Comparison of ENCODE assay signal across 15 cellular contexts in genomic region chr2:132400169-132400900, GRCh38. TPM values are rescaled to one million over a fixed set of nuclear protein-coding genes. Genes with fewer than 3 reads are reported as not detected.
A peak's percentile ranks its signal among the peaks of the same experiment; 100 is the strongest.
DNase-seq lines count a peak whose midpoint lies in the region; ATAC-seq and TF ChIP-seq lines count a peak whose summit lies in the region.
"Had no signal": no experiment of that assay in that cellular context is flagged by ENCODE, and none has a peak within 500 bp of the region (broad histone marks: within the 10 kb centered on the region; RNA-seq: fewer than 3 reads in every experiment).

No MANE protein-coding gene starts in this region.

- peaks cover 13% of the 10 kb centered on the region for H3K4me1 Mint-ChIP-seq in progenitor cell of endocrine pancreas (ENCODE audit: low read depth)
- H3K4me1 Mint-ChIP-seq in activated T-cell treated with anti-CD3 and anti-CD28 coated beads, Interleukin-2, amount 50 U/mL, for 24 hours (ENCODE audit: low read depth): no peaks in the 10 kb centered on the region
- H3K4me1 Mint-ChIP-seq in naive thymus-derived CD8-positive, alpha-beta T cell: no peaks in the 10 kb centered on the region

- no peaks in the 10 kb centered on the region for H3K36me3 ChIP-seq in BJ (ENCODE audit: control insufficient read depth, insufficient read depth, low read length)
- H3K36me3 ChIP-seq in MG63: no peaks in the 10 kb centered on the region

- CTCF ChIA-PET in BJ (lab: Yijun Ruan, JAX): interaction anchor here (0.6 to 1.3 kb wide), 3 partner anchors 23 to 747 kb away, joined by 3 to 4 read pairs (median 3); no protein-coding TSS in a partner anchor

- H3K27ac Mint-ChIP-seq in progenitor cell of endocrine pancreas: no peak overlapping the region
- no peak overlapping the region for H3K27ac Mint-ChIP-seq in activated T-cell treated with anti-CD3 and anti-CD28 coated beads, Interleukin-2, amount 50 U/mL, for 24 hours
- H3K27ac Mint-ChIP-seq in naive thymus-derived CD8-positive, alpha-beta T cell: no peak overlapping the region
- H3K27ac Mint-ChIP-seq: stimulated activated naive CD8-positive, alpha-beta T cell treated with anti-CD3 and anti-CD28 coated beads, Interleukin-15, Interleukin-2, amounts not matched to agents 100 ng/mL and 50 ng/mL, for 24 hours had no signal

- H3K9me3 Mint-ChIP-seq in progenitor cell of endocrine pancreas (ENCODE audit: low read depth): no peaks in the 10 kb centered on the region
- peaks cover 8% of the 10 kb centered on the region for H3K9me3 Mint-ChIP-seq in activated T-cell treated with anti-CD3 and anti-CD28 coated beads, Interleukin-2, amount 50 U/mL, for 24 hours
- H3K9me3 Mint-ChIP-seq in naive thymus-derived CD8-positive, alpha-beta T cell: peaks cover 0 to 6% (median 0%) of the 10 kb centered on the region in 9 donors
- H3K9me3 Mint-ChIP-seq: stimulated activated naive CD8-positive, alpha-beta T cell treated with anti-CD3 and anti-CD28 coated beads, Interleukin-15, Interleukin-2, amounts not matched to agents 100 ng/mL and 50 ng/mL, for 24 hours had no signal

- intact Hi-C loops in left colon (cut with DNase I, micrococcal nuclease): no loop called here

- DNase-seq in BJ (ENCODE audit: low read depth) (peak; percentile 15), MG63 (peak; percentile 41), astrocyte of the hippocampus (ENCODE audit: low read depth, low spot score) (peak; percentile 23), left colon (no peak), progenitor cell of endocrine pancreas (ENCODE audit: low spot score, unreplicated experiment) (no peak), NCI-H1105 (lab: John Stamatoyannopoulos, UW) (no peak)
- DNase-seq in activated T-cell treated with anti-CD3 and anti-CD28 coated beads, Interleukin-2, amount 50 U/mL, for 24 hours: no peak
- DNase-seq in naive thymus-derived CD8-positive, alpha-beta T cell: no peak
- DNase-seq: activated CD4-positive, alpha-beta T cell treated with anti-CD3 and anti-CD28 coated beads for 4 hours; NCI-H187; retina; stimulated activated CD4-positive, alpha-beta T cell treated with anti-CD3 and anti-CD28 coated beads, Interleukin-4, amount 100 ng/mL, for 4 hours; T-helper 1 cell had no signal

- no peak overlapping the region for H3K4me3 ChIP-seq in BJ (ENCODE audit: low read depth, low read length)
- no peak overlapping the region for H3K4me3 ChIP-seq in MG63

- POLR2A ChIA-PET in BJ (lab: Charles Lee): interaction anchor here (0.5 kb wide), 1 partner anchor 105 kb away, joined by 4 read pairs; no protein-coding TSS in a partner anchor
- POLR2A ChIA-PET in naive thymus-derived CD8-positive, alpha-beta T cell (lab: Charles Lee): no interaction called here

- H3K27me3 ChIP-seq in BJ (ENCODE audit: control insufficient read depth, insufficient read depth, low read length) (peaks cover 2% of the 10 kb centered on the region; the same call in 1 of the 2 replicates), MG63 (no peaks in the 10 kb centered on the region)

- peaks cover 1% of the 10 kb centered on the region for H3K36me3 Mint-ChIP-seq in progenitor cell of endocrine pancreas (ENCODE audit: insufficient read depth)
- H3K36me3 Mint-ChIP-seq in activated T-cell treated with anti-CD3 and anti-CD28 coated beads, Interleukin-2, amount 50 U/mL, for 24 hours (ENCODE audit: low read depth): no peaks in the 10 kb centered on the region
- no peaks in the 10 kb centered on the region for H3K36me3 Mint-ChIP-seq in naive thymus-derived CD8-positive, alpha-beta T cell

- peak; percentile 56 for ATAC-seq in left colon
- ATAC-seq in naive thymus-derived CD8-positive, alpha-beta T cell: no peak

- no peaks in the 10 kb centered on the region for H3K9me3 ChIP-seq in MG63

- H3K27me3 Mint-ChIP-seq in progenitor cell of endocrine pancreas: peaks cover 8% of the 10 kb centered on the region
- no peaks in the 10 kb centered on the region for H3K27me3 Mint-ChIP-seq in activated T-cell treated with anti-CD3 and anti-CD28 coated beads, Interleukin-2, amount 50 U/mL, for 24 hours
- peaks cover 0 to 13% (median 5%) of the 10 kb centered on the region in 5 donors for H3K27me3 Mint-ChIP-seq in naive thymus-derived CD8-positive, alpha-beta T cell
- H3K27me3 Mint-ChIP-seq: stimulated activated naive CD8-positive, alpha-beta T cell treated with anti-CD3 and anti-CD28 coated beads, Interleukin-15, Interleukin-2, amounts not matched to agents 100 ng/mL and 50 ng/mL, for 24 hours had no signal

- H3K4me3 Mint-ChIP-seq in progenitor cell of endocrine pancreas (ENCODE audit: low read depth): no peak overlapping the region
- H3K4me3 Mint-ChIP-seq in activated T-cell treated with anti-CD3 and anti-CD28 coated beads, Interleukin-2, amount 50 U/mL, for 24 hours: no peak overlapping the region
- no peak overlapping the region for H3K4me3 Mint-ChIP-seq in naive thymus-derived CD8-positive, alpha-beta T cell
- H3K4me3 Mint-ChIP-seq: stimulated activated naive CD8-positive, alpha-beta T cell treated with anti-CD3 and anti-CD28 coated beads, Interleukin-15, Interleukin-2, amounts not matched to agents 100 ng/mL and 50 ng/mL, for 24 hours had no signal

- peak; percentile 19; the same call in 1 of the 2 replicates for TF ChIP-seq CTCF in BJ (IDR thresholded peaks at IDR 0.05; ENCODE audit: insufficient read depth, low read depth, low read length)
- TF ChIP-seq CTCF in progenitor cell of endocrine pancreas (IDR thresholded peaks at IDR 0.05; ENCODE audit: unreplicated experiment): no peak

RNA-seq across cellular contexts. Expression of gene GPR39, which starts 16.3 kb away (rescaled TPM):
- 1.9 and 2.3 TPM in 2 replicates for polyA plus RNA-seq in BJ (2011; rRNA removed)
- polyA minus RNA-seq in BJ (2011; rRNA and poly(A)+ RNA removed): 9.3 and 10.3 TPM in 2 replicates
- total RNA-seq in MG63 (2014; rRNA removed; shearing (Covaris generic); ENCODE audit: low replicate concordance): 0.95 and 3.1 TPM in 2 replicates
- total RNA-seq in left colon (10 to 100 TPM; 22.1 to 22.3 TPM), progenitor cell of endocrine pancreas (4.0 and 4.6 TPM in 2 replicates)
- not detected for total RNA-seq in naive thymus-derived CD8-positive, alpha-beta T cell
- not detected for polyA plus RNA-seq in naive thymus-derived CD8-positive, alpha-beta T cell
- polyA plus RNA-seq: aorta had no signal

Comparison
In these comparisons a context has a peak if more than half of its experiments do, and no peak if none do; other contexts are left out.
1. DNase-seq: peak in BJ (single experiment), MG63 (single experiment) and astrocyte of the hippocampus (single experiment); none in left colon (0 of 2), progenitor cell of endocrine pancreas (single experiment), activated T-cell treated with anti-CD3 and anti-CD28 coated beads, Interleukin-2, amount 50 U/mL, for 24 hours (single experiment), naive thymus-derived CD8-positive, alpha-beta T cell (0 of 10) and NCI-H1105 (single experiment).